ENCODE assay signal across 1 cellular context in the genomic region with DNA sequence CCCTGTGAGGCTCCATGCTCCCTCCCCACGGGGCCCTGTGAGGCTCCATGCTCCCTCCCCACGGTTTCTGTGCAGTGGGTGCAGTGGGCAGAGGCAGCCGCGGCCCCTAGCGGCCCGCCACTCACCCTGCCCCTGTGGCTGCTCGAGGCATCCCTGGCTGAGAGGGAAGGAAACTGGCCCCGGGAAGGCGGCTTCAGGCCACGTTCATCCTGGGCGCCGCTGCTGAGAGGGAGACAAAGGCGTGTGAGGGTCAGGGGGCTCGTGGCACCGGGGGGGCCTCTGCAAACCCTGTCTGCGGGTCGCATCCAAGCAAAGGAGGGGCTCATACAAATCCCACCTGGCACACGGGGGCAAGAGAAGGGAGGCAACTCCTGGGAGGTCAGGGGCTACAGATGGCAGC.
TF ChIP-seq lines count a peak whose summit lies in the region.

No MANE protein-coding gene starts in this region.

TF ChIP-seq in HEK293T, 16 proteins besides CTCF, POLR2A, EP300 and RAD21 (continued from another document):
- TF ChIP-seq, protein P1, sequence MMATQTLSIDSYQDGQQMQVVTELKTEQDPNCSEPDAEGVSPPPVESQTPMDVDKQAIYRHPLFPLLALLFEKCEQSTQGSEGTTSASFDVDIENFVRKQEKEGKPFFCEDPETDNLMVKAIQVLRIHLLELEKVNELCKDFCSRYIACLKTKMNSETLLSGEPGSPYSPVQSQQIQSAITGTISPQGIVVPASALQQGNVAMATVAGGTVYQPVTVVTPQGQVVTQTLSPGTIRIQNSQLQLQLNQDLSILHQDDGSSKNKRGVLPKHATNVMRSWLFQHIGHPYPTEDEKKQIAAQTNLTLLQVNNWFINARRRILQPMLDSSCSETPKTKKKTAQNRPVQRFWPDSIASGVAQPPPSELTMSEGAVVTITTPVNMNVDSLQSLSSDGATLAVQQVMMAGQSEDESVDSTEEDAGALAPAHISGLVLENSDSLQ (IDR thresholded peaks at IDR 0.05): no peak
- TF ChIP-seq FOXK2 (IDR thresholded peaks at IDR 0.05) (no peak), ARNT (IDR thresholded peaks at IDR 0.05) (no peak), NFRKB (IDR thresholded peaks at IDR 0.05) (no peak), BHLHE40 (IDR thresholded peaks at IDR 0.05; ENCODE audit: borderline replicate concordance) (no peak)
